In genomic region chr7:72961346-72961650, GRCh38 we compare ENCODE assay signal across 11 cellular contexts. TPM values are rescaled to one million over a fixed set of nuclear protein-coding genes. Genes with fewer than 3 reads are reported as not detected.
DNase-seq lines count a peak whose midpoint lies in the region; ATAC-seq, FAIRE-seq and TF ChIP-seq lines count a peak whose summit lies in the region.
"Not testable (repeated sequence)": the region's sequence is repeated elsewhere in the genome, so short reads cannot be mapped to it uniquely, and the experiment has no call there.
"Had no signal": no experiment of that assay in that cellular context is flagged by ENCODE, and none has a peak within 500 bp of the region (broad histone marks: within the 10 kb centered on the region; RNA-seq: fewer than 3 reads in every experiment).

No MANE protein-coding gene starts in this region.

- H3K9me3 Mint-ChIP-seq in WTC11, result not testable (repeated sequence)

- H3K27ac Mint-ChIP-seq in WTC11, result not testable (repeated sequence)

- H3K4me1 ChIP-seq in left lung, pancreas: not testable (repeated sequence)

- not testable (repeated sequence) for H3K9me3 ChIP-seq in left lung, pancreas

- no CpG with 5 or more reads among the region's 9 CpGs for WGBS in pancreas, 2 donors

- FAIRE-seq in pancreas (lab: Jason Lieb, UNC), result not testable (repeated sequence)

- not testable (repeated sequence) for H3K4me3 Mint-ChIP-seq in WTC11

- intact Hi-C loops in Right ventricle myocardium superior (cut with DNase I); left lung (cut with DNase I); pancreas (cut with DNase I): not testable (repeated sequence)

- H3K36me3 ChIP-seq in left lung, pancreas: not testable (repeated sequence)

- H3K27me3 ChIP-seq in left lung, pancreas: not testable (repeated sequence)

- not testable (repeated sequence) for H3K4me3 ChIP-seq in left lung, pancreas

- not testable (repeated sequence) for DNase-seq in WTC11 (ENCODE audit: low spot score); Right ventricle myocardium superior; left lung; pancreas

- TF ChIP-seq CTCF in WTC11 (IDR thresholded peaks at IDR 0.05); left lung (IDR thresholded peaks at IDR 0.05); pancreas (IDR thresholded peaks at IDR 0.05): not testable (repeated sequence)

- CTCF ChIA-PET in WTC11 (lab: Charles Lee), result not testable (repeated sequence)

- not testable (repeated sequence) for H3K27me3 Mint-ChIP-seq in WTC11 (ENCODE audit: low read depth)

- not testable (repeated sequence) for H3K4me1 Mint-ChIP-seq in WTC11

- not testable (repeated sequence) for H3K27ac ChIP-seq in left lung, pancreas

- POLR2A ChIA-PET in WTC11 (lab: Charles Lee), result not testable (repeated sequence)

- H3K36me3 Mint-ChIP-seq in WTC11, result not testable (repeated sequence)

- ATAC-seq in WTC11 (peak; percentile 9), Right ventricle myocardium superior (ENCODE audit: poor library complexity) (peak; percentile 14), left lung (peak; percentile 66), pancreas (peak; percentile 63 to 71 (median 66))

RNA-seq across cellular contexts. Expression of gene TRIM74, which starts 8.0 kb away (rescaled TPM):
- total RNA-seq in WTC11 (2021), result 0.15 to 0.60 TPM (median 0.30 TPM) in 3 replicates
- total RNA-seq in Right ventricle myocardium superior, result 0.78 TPM
- under 1 TPM in 1 of 2 donors, not detected in 1; 0.26 TPM for total RNA-seq in left lung
- 1 to 10 TPM in 3 of 6 donors, under 1 TPM in 3; 0.15 to 1.4 (median 0.99) TPM for total RNA-seq in pancreas
- polyA plus RNA-seq in pancreas, result 1 to 10 TPM; 1.7 to 1.9 TPM
- total RNA-seq: A673, Daoy, G401 had no signal
- polyA plus RNA-seq: AG04450; CD14-positive monocyte; CD4-positive, CD25-positive, alpha-beta regulatory T cell; CD8-positive, alpha-beta memory T cell had no signal

RNA-seq across cellular contexts. Expression of gene POM121, which starts 36.4 kb away (rescaled TPM):
- total RNA-seq in WTC11 (2021) (54.8 to 59.0 TPM (median 56.5 TPM) in 3 replicates), Right ventricle myocardium superior (14.4 TPM), left lung (10 to 100 TPM; 28.8 to 36.4 TPM), pancreas (10 to 100 TPM; 11.9 to 19.0 (median 17.1) TPM)
- polyA plus RNA-seq in pancreas, result 10 to 100 TPM; 14.8 to 16.0 TPM

Comparison
In these comparisons a context has a peak if more than half of its experiments do, and no peak if none do; other contexts are left out.
1. ATAC-seq: peak in every context shown above with its lines; median percentile 66 in pancreas; 66 in left lung; 14 in Right ventricle myocardium superior; 9 in WTC11.